ENCODE assay signal across 1 cellular context in the genomic region with DNA sequence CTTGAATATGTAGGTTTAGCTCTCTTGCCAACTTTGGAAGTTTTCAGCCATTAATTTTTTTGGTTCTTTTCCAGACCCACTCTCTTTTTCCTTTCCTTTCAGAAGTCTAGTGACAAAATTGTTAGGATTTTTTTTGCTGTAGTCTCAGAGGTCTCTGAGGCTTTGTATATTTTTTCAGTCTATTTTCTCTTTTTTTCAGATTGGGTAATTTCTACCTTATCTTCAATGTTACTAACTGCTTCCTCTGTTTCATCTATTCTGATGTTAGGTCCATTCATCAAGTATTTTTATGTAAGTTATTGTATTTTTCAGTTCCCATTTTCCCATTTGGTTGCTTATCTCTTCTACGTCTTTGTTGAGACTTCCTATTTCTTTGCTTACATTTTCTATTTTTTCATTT.
TF ChIP-seq lines count a peak whose summit lies in the region.

No MANE protein-coding gene starts in this region.

TF ChIP-seq in SK-N-SH, 30 proteins besides CTCF, POLR2A, EP300 and RAD21 (continued from another document):
- no peak for TF ChIP-seq USF2 (IDR thresholded peaks at IDR 0.05; ENCODE audit: borderline replicate concordance, low read depth, low read length)
- TF ChIP-seq, protein P1, sequence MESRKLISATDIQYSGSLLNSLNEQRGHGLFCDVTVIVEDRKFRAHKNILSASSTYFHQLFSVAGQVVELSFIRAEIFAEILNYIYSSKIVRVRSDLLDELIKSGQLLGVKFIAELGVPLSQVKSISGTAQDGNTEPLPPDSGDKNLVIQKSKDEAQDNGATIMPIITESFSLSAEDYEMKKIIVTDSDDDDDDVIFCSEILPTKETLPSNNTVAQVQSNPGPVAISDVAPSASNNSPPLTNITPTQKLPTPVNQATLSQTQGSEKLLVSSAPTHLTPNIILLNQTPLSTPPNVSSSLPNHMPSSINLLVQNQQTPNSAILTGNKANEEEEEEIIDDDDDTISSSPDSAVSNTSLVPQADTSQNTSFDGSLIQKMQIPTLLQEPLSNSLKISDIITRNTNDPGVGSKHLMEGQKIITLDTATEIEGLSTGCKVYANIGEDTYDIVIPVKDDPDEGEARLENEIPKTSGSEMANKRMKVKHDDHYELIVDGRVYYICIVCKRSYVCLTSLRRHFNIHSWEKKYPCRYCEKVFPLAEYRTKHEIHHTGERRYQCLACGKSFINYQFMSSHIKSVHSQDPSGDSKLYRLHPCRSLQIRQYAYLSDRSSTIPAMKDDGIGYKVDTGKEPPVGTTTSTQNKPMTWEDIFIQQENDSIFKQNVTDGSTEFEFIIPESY (IDR thresholded peaks at IDR 0.05; ENCODE audit: borderline replicate concordance, low read depth) = no peak
- no peak for TF ChIP-seq EZH2phosphoT487 (IDR thresholded peaks at IDR 0.05; ENCODE audit: borderline replicate concordance, low read depth)
- TF ChIP-seq FOXJ3 (CRISPR knock-in tag; IDR thresholded peaks at IDR 0.05) = no peak
- no peak for TF ChIP-seq CHD2 (IDR thresholded peaks at IDR 0.05; ENCODE audit: low read length, partially characterized antibody)
- TF ChIP-seq TAF1 (IDR thresholded peaks at IDR 0.05; ENCODE audit: borderline replicate concordance, low read depth, low read length) = no peak
- TF ChIP-seq FOXM1 (IDR thresholded peaks at IDR 0.05; ENCODE audit: low read depth) = no peak
- no peak for TF ChIP-seq GATA2 (CRISPR knock-in tag; IDR thresholded peaks at IDR 0.05)
- TF ChIP-seq, protein P2, sequence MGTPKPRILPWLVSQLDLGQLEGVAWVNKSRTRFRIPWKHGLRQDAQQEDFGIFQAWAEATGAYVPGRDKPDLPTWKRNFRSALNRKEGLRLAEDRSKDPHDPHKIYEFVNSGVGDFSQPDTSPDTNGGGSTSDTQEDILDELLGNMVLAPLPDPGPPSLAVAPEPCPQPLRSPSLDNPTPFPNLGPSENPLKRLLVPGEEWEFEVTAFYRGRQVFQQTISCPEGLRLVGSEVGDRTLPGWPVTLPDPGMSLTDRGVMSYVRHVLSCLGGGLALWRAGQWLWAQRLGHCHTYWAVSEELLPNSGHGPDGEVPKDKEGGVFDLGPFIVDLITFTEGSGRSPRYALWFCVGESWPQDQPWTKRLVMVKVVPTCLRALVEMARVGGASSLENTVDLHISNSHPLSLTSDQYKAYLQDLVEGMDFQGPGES (IDR thresholded peaks at IDR 0.05; ENCODE audit: low read depth, low read length) = no peak
- no peak for TF ChIP-seq RCOR1 (IDR thresholded peaks at IDR 0.05; ENCODE audit: low read length)
- no peak for TF ChIP-seq TCF12 (IDR thresholded peaks at IDR 0.05)
- TF ChIP-seq NRF1 (IDR thresholded peaks at IDR 0.05; ENCODE audit: low read depth, low read length) = no peak
- no peak for TF ChIP-seq JUND (IDR thresholded peaks at IDR 0.05)
- TF ChIP-seq SMC3 (IDR thresholded peaks at IDR 0.05; ENCODE audit: low read depth, low read length) = no peak
- no peak for TF ChIP-seq POLR2AphosphoS5 (IDR thresholded peaks at IDR 0.05; ENCODE audit: low read depth, low read length)
